In genomic region chr18:60980422-60981005, GRCh38 we compare ENCODE assay signal across 14 cellular contexts.
DNase-seq lines count a peak whose midpoint lies in the region; ATAC-seq and TF ChIP-seq lines count a peak whose summit lies in the region.
"Had no signal": no experiment of that assay in that cellular context is flagged by ENCODE, and none has a peak within 500 bp of the region (broad histone marks: within the 10 kb centered on the region; RNA-seq: fewer than 3 reads in every experiment).

No MANE protein-coding gene starts in this region.

- H3K9me3 Mint-ChIP-seq in H9 (peaks cover 10 to 11% of the 10 kb centered on the region in 2 experiments; a peak in 4 of 5 replicates), WTC11 (peaks cover 5% of the 10 kb centered on the region), nephron progenitor cell (peaks cover 4% of the 10 kb centered on the region)

- H3K79me1 ChIP-seq in H9 (ENCODE audit: insufficient read depth, low read depth, low read length, poor library complexity, severe bottlenecking): no peaks in the 10 kb centered on the region

- no peak overlapping the region for H4K91ac ChIP-seq in H9 (ENCODE audit: insufficient read length, low read depth, low read length)

- H3K9ac ChIP-seq in H9 (ENCODE audit: extremely low read depth, insufficient read length, low read length): no peak overlapping the region
- H3K9ac ChIP-seq: BLaER1 treated with 17β-estradiol and CSF1 and Interleukin-3, amounts not matched to agents 10 nM and 100 nM; GM23248 had no signal

- TF ChIP-seq CTCF in H9 (conservative IDR thresholded peaks at IDR 0.05) (no peak), WTC11 (IDR thresholded peaks at IDR 0.05) (no peak), nephron progenitor cell (IDR thresholded peaks at IDR 0.05) (no peak)

- H3K56ac ChIP-seq in H9 (ENCODE audit: insufficient read length, low read depth, low read length): no peak overlapping the region

- DNase-seq in H9 (peak; percentile 26), WTC11 (ENCODE audit: low spot score) (no peak), iPS DF 6.9 (ENCODE audit: low read depth, low spot score) (peak; percentile 25), nephron progenitor cell (no peak), KBM-7 (no peak)
- DNase-seq: ACHN; CD4-positive, CD25-positive, alpha-beta regulatory T cell; GM23248 had no signal

- H2AFZ ChIP-seq in H9 (ENCODE audit: low read length): no peak overlapping the region
- H2AFZ ChIP-seq: GM23248 had no signal

- peak overlapping the region in 2 of 3 experiments; percentile 32 to 44; a peak in 2 of 7 replicates for H3K27ac Mint-ChIP-seq in H9
- no peak overlapping the region for H3K27ac Mint-ChIP-seq in WTC11
- H3K27ac Mint-ChIP-seq in nephron progenitor cell: peak overlapping the region; percentile 98
- H3K27ac Mint-ChIP-seq: CD4-positive, CD25-positive, alpha-beta regulatory T cell had no signal

- no peaks in the 10 kb centered on the region for H3K23me2 ChIP-seq in H9 (ENCODE audit: insufficient read length, low read depth, low read length, poor library complexity, severe bottlenecking)

- CTCF ChIA-PET in WTC11 (lab: Charles Lee): no interaction called here

- H3K27ac ChIP-seq in H9 (ENCODE audit: insufficient read length, low read depth, low read length) (no peak overlapping the region), iPS DF 6.9 (ENCODE audit: low read length) (no peak overlapping the region)
- H3K27ac ChIP-seq: BLaER1 treated with 17β-estradiol and CSF1 and Interleukin-3, amounts not matched to agents 10 nM and 100 nM; GM23248; HL-60 had no signal

- H2BK15ac ChIP-seq in H9 (ENCODE audit: low read depth, low read length): no peak overlapping the region

- no peak overlapping the region for H3T11ph ChIP-seq in H9 (ENCODE audit: low read length)

- H2BK20ac ChIP-seq in H9 (ENCODE audit: low read depth, low read length, poor library complexity, severe bottlenecking): no peak overlapping the region

- in situ Hi-C loops in KBM-7 (cut with MboI; ENCODE audit: low pct_unique_long_range_greater_than_20kb, low sequenced_read_pairs): no loop called here

- H3K27me3 Mint-ChIP-seq in H9 (ENCODE audit: low read depth) (peaks cover 5% of the 10 kb centered on the region), WTC11 (ENCODE audit: low read depth) (peaks cover 20% of the 10 kb centered on the region), nephron progenitor cell (ENCODE audit: low read depth, poor library complexity) (no peaks in the 10 kb centered on the region)
- H3K27me3 Mint-ChIP-seq: CD4-positive, CD25-positive, alpha-beta regulatory T cell had no signal

- H3K9me3 ChIP-seq in H9 (ENCODE audit: control insufficient read depth, low read depth, low read length) (no peaks in the 10 kb centered on the region), iPS DF 6.9 (ENCODE audit: control insufficient read depth, insufficient read depth, low read length) (no peaks in the 10 kb centered on the region)
- H3K9me3 ChIP-seq: BLaER1 treated with 17β-estradiol and CSF1 and Interleukin-3, amounts not matched to agents 10 nM and 100 nM; HAP-1 had no signal

- no peaks in the 10 kb centered on the region for H4K20me1 ChIP-seq in H9 (ENCODE audit: control insufficient read depth, insufficient read depth, insufficient read length)
- H4K20me1 ChIP-seq: BLaER1 treated with 17β-estradiol and CSF1 and Interleukin-3, amounts not matched to agents 10 nM and 100 nM had no signal

- H3K79me2 ChIP-seq in H9 (ENCODE audit: insufficient read depth, low read length): no peaks in the 10 kb centered on the region

- H2AK5ac ChIP-seq in H9 (ENCODE audit: insufficient read length, low read length): no peak overlapping the region

- ATAC-seq in WTC11 (peak; percentile 82), HG02798 (IDR thresholded peaks at IDR 0.05; ENCODE audit: poor library complexity, unreplicated experiment) (no peak), HG02852 (IDR thresholded peaks at IDR 0.05; ENCODE audit: unreplicated experiment) (no peak)
- ATAC-seq: GM12878 had no signal

- POLR2A ChIA-PET in WTC11 (lab: Charles Lee): no interaction called here

- no peaks in the 10 kb centered on the region; the same call in none of the 2 replicates for H3K4me1 ChIP-seq in H9 (ENCODE audit: insufficient read depth, low read length)
- H3K4me1 ChIP-seq in iPS DF 6.9 (ENCODE audit: control insufficient read depth, insufficient read depth, low read length): no peaks in the 10 kb centered on the region
- H3K4me1 ChIP-seq: BLaER1 treated with 17β-estradiol and CSF1 and Interleukin-3, amounts not matched to agents 10 nM and 100 nM; HAP-1 had no signal

- no peak overlapping the region for H3K4ac ChIP-seq in H9 (ENCODE audit: low read depth, low read length)

- H3K4me2 ChIP-seq in H9 (ENCODE audit: insufficient read depth, insufficient read length, low read length): no peak overlapping the region
- H3K4me2 ChIP-seq: BLaER1 treated with 17β-estradiol and CSF1 and Interleukin-3, amounts not matched to agents 10 nM and 100 nM had no signal

- H2BK12ac ChIP-seq in H9 (ENCODE audit: insufficient read length, low read depth, low read length): no peak overlapping the region

- no peak overlapping the region for H3K4me3 ChIP-seq in iPS DF 6.9 (ENCODE audit: low read length)
- H3K4me3 ChIP-seq: BLaER1 treated with 17β-estradiol and CSF1 and Interleukin-3, amounts not matched to agents 10 nM and 100 nM; GM12878; GM23248; HAP-1 had no signal

- H3K4me1 Mint-ChIP-seq in H9 (peaks cover 18 to 29% of the 10 kb centered on the region in 2 experiments), WTC11 (peaks cover 23% of the 10 kb centered on the region), nephron progenitor cell (peaks cover 69% of the 10 kb centered on the region)
- H3K4me1 Mint-ChIP-seq: CD4-positive, CD25-positive, alpha-beta regulatory T cell had no signal

- H3K23ac ChIP-seq in H9 (ENCODE audit: insufficient read length, low read depth, low read length): no peak overlapping the region

- H3K36me3 Mint-ChIP-seq in H9 (ENCODE audit: insufficient read depth in 1 of 3, low read depth in 3 of 3): peaks cover 3 to 4% (median 4%) of the 10 kb centered on the region in 3 experiments; a peak in 4 of 7 replicates
- peaks cover 6% of the 10 kb centered on the region for H3K36me3 Mint-ChIP-seq in WTC11
- no peaks in the 10 kb centered on the region for H3K36me3 Mint-ChIP-seq in nephron progenitor cell (ENCODE audit: low read depth)
- H3K36me3 Mint-ChIP-seq: CD4-positive, CD25-positive, alpha-beta regulatory T cell had no signal

- no peaks in the 10 kb centered on the region for H3K36me3 ChIP-seq in iPS DF 6.9 (ENCODE audit: control insufficient read depth, insufficient read depth, low read length)
- H3K36me3 ChIP-seq: BLaER1 treated with 17β-estradiol and CSF1 and Interleukin-3, amounts not matched to agents 10 nM and 100 nM; HAP-1 had no signal

- no peak overlapping the region for H3K18ac ChIP-seq in H9 (ENCODE audit: insufficient read length, low read depth, low read length)

- no peak overlapping the region for H2BK120ac ChIP-seq in H9 (ENCODE audit: low read depth, low read length, poor library complexity, severe bottlenecking)

- no peak overlapping the region for H2BK5ac ChIP-seq in H9 (ENCODE audit: insufficient read length, low read length)

- no CpG with 5 or more reads among the region's 2 CpGs for WGBS in H9 (ENCODE audit: extremely low coverage, insufficient read length, low lambda C conversion rate)
- no CpG with 5 or more reads among the region's 2 CpGs for WGBS in iPS DF 6.9 (ENCODE audit: insufficient coverage, insufficient read length)

- no peak overlapping the region for H4K5ac ChIP-seq in H9 (ENCODE audit: insufficient read length, low read depth, low read length)

- no peak overlapping the region for H4K8ac ChIP-seq in H9 (replicated peaks; ENCODE audit: insufficient read length, low read depth, low read length)

- no peak overlapping the region for H3K14ac ChIP-seq in H9 (ENCODE audit: insufficient read depth, low read length)

- H3K4me3 Mint-ChIP-seq in H9 (no peak overlapping the region), WTC11 (no peak overlapping the region), nephron progenitor cell (no peak overlapping the region)
- H3K4me3 Mint-ChIP-seq: CD4-positive, CD25-positive, alpha-beta regulatory T cell had no signal

- H3K27me3 ChIP-seq in H9 (ENCODE audit: insufficient read depth, low read length): no peaks in the 10 kb centered on the region
- H3K27me3 ChIP-seq in iPS DF 6.9 (ENCODE audit: control insufficient read depth, insufficient read depth, low read length): no peaks in the 10 kb centered on the region
- H3K27me3 ChIP-seq: BLaER1 treated with 17β-estradiol and CSF1 and Interleukin-3, amounts not matched to agents 10 nM and 100 nM had no signal

TF ChIP-seq in WTC11, 78 proteins besides CTCF, POLR2A, EP300 and RAD21 (continues in another document):
- TF ChIP-seq RORB (CRISPR knock-in tag; IDR thresholded peaks at IDR 0.05): no peak
- no peak for TF ChIP-seq ZNF121 (CRISPR knock-in tag; IDR thresholded peaks at IDR 0.05)
- TF ChIP-seq SMAD3 (CRISPR knock-in tag; IDR thresholded peaks at IDR 0.05; ENCODE audit: borderline replicate concordance): no peak
- TF ChIP-seq EMX1 (CRISPR knock-in tag; IDR thresholded peaks at IDR 0.05): no peak
- TF ChIP-seq JAZF1 (CRISPR knock-in tag; IDR thresholded peaks at IDR 0.05): no peak

Comparison
In these comparisons a context has a peak if more than half of its experiments do, and no peak if none do; other contexts are left out.
1. DNase-seq: peak in H9 (single experiment) and iPS DF 6.9 (single experiment); none in WTC11 (single experiment), nephron progenitor cell (single experiment) and KBM-7 (single experiment).